ENCODE assay signal across 13 cellular contexts in genomic region chr3:46971151-46971550, GRCh38. TPM values are rescaled to one million over a fixed set of nuclear protein-coding genes. Genes with fewer than 3 reads are reported as not detected.
DNase-seq lines count a peak whose midpoint lies in the region; ATAC-seq and TF ChIP-seq lines count a peak whose summit lies in the region.
"Had no signal": no experiment of that assay in that cellular context is flagged by ENCODE, and none has a peak within 500 bp of the region (broad histone marks: within the 10 kb centered on the region; RNA-seq: fewer than 3 reads in every experiment).

No MANE protein-coding gene starts in this region.

- ATAC-seq in activated CD8-positive, alpha-beta T cell treated with anti-CD3 and anti-CD28 coated beads for 36 hours: no peak
- peak; percentile 3 for ATAC-seq in left colon
- ATAC-seq in stimulated activated memory B cell treated with anti-CD40 and anti-IgM and Interleukin-4, amounts not matched to agents 10 μg/mL and 1 μg/mL and 100 μg/mL, for 72 hours: no peak
- ATAC-seq in GM18519 (IDR thresholded peaks at IDR 0.05; ENCODE audit: low FRiP score, unreplicated experiment): no peak
- no peak for ATAC-seq in sciatic nerve

- no peak for TF ChIP-seq CTCF in activated CD8-positive, alpha-beta T cell treated with anti-CD3 and anti-CD28 coated beads for 36 hours (IDR thresholded peaks at IDR 0.05)

- H3K36me3 Mint-ChIP-seq in T-helper 2 cell treated with Interferon-gamma antibody and Interleukin-4, amounts not matched to agents 5 μg/mL and 100 μg/mL, for 36 hours (ENCODE audit: low read depth): peaks cover 52% of the 10 kb centered on the region
- peaks cover 51% of the 10 kb centered on the region for H3K36me3 Mint-ChIP-seq in activated CD8-positive, alpha-beta T cell treated with anti-CD3 and anti-CD28 coated beads for 36 hours (ENCODE audit: low read depth)
- H3K36me3 Mint-ChIP-seq in stimulated activated memory B cell treated with anti-CD40 and anti-IgM and Interleukin-4, amounts not matched to agents 10 μg/mL and 1 μg/mL and 100 μg/mL, for 72 hours: peaks cover 54% of the 10 kb centered on the region

- peak overlapping the region; percentile 78 for H3K4me3 Mint-ChIP-seq in T-helper 2 cell treated with Interferon-gamma antibody and Interleukin-4, amounts not matched to agents 5 μg/mL and 100 μg/mL, for 36 hours
- H3K4me3 Mint-ChIP-seq in activated CD8-positive, alpha-beta T cell treated with anti-CD3 and anti-CD28 coated beads for 36 hours: peak overlapping the region; percentile 42
- H3K4me3 Mint-ChIP-seq in stimulated activated memory B cell treated with anti-CD40 and anti-IgM and Interleukin-4, amounts not matched to agents 10 μg/mL and 1 μg/mL and 100 μg/mL, for 72 hours: peak overlapping the region; percentile 25

- H3K4me1 Mint-ChIP-seq in T-helper 2 cell treated with Interferon-gamma antibody and Interleukin-4, amounts not matched to agents 5 μg/mL and 100 μg/mL, for 36 hours (ENCODE audit: low read depth): peaks cover 71% of the 10 kb centered on the region
- H3K4me1 Mint-ChIP-seq in activated CD8-positive, alpha-beta T cell treated with anti-CD3 and anti-CD28 coated beads for 36 hours (ENCODE audit: low read depth): peaks cover 84% of the 10 kb centered on the region
- peaks cover 89% of the 10 kb centered on the region for H3K4me1 Mint-ChIP-seq in stimulated activated memory B cell treated with anti-CD40 and anti-IgM and Interleukin-4, amounts not matched to agents 10 μg/mL and 1 μg/mL and 100 μg/mL, for 72 hours

- no peaks in the 10 kb centered on the region for H3K27me3 Mint-ChIP-seq in T-helper 2 cell treated with Interferon-gamma antibody and Interleukin-4, amounts not matched to agents 5 μg/mL and 100 μg/mL, for 36 hours (ENCODE audit: low read depth)
- H3K27me3 Mint-ChIP-seq in activated CD8-positive, alpha-beta T cell treated with anti-CD3 and anti-CD28 coated beads for 36 hours: no peaks in the 10 kb centered on the region
- H3K27me3 Mint-ChIP-seq in stimulated activated memory B cell treated with anti-CD40 and anti-IgM and Interleukin-4, amounts not matched to agents 10 μg/mL and 1 μg/mL and 100 μg/mL, for 72 hours: no peaks in the 10 kb centered on the region

- CTCF ChIA-PET in activated CD8-positive, alpha-beta T cell treated with anti-CD3 and anti-CD28 coated beads for 36 hours (lab: Charles Lee): no interaction called here

- intact Hi-C loops in activated CD8-positive, alpha-beta T cell treated with anti-CD3 and anti-CD28 coated beads for 36 hours (cut with micrococcal nuclease): no loop called here
- intact Hi-C loops in left colon (cut with DNase I, micrococcal nuclease): no loop called here
- intact Hi-C loops in sciatic nerve (cut with DNase I): no loop called here

- POLR2A ChIA-PET in activated CD8-positive, alpha-beta T cell treated with anti-CD3 and anti-CD28 coated beads for 36 hours (lab: Charles Lee): interaction anchor here (3.6 to 7.3 kb wide), 2 partner anchors 9 to 17 kb away, joined by 11 to 40 read pairs; partner anchors contain the start of gene NBEAL2

- DNase-seq in T-helper 2 cell treated with Interferon-gamma antibody and Interleukin-4, amounts not matched to agents 5 μg/mL and 100 μg/mL, for 36 hours (ENCODE audit: low spot score): no peak
- DNase-seq in T-helper 2 cell (no peak), left colon (no peak), DMS79 (lab: John Stamatoyannopoulos, UW) (no peak), sciatic nerve (ENCODE audit: low spot score) (no peak)
- no peak for DNase-seq in activated CD8-positive, alpha-beta T cell treated with anti-CD3 and anti-CD28 coated beads for 36 hours
- DNase-seq: 8988T, dorsolateral prefrontal cortex, hippocampal formation, NCI-H524, SW 1271 had no signal

- H3K9me3 Mint-ChIP-seq in T-helper 2 cell treated with Interferon-gamma antibody and Interleukin-4, amounts not matched to agents 5 μg/mL and 100 μg/mL, for 36 hours: no peaks in the 10 kb centered on the region
- H3K9me3 Mint-ChIP-seq in activated CD8-positive, alpha-beta T cell treated with anti-CD3 and anti-CD28 coated beads for 36 hours: no peaks in the 10 kb centered on the region
- no peaks in the 10 kb centered on the region for H3K9me3 Mint-ChIP-seq in stimulated activated memory B cell treated with anti-CD40 and anti-IgM and Interleukin-4, amounts not matched to agents 10 μg/mL and 1 μg/mL and 100 μg/mL, for 72 hours

- peak overlapping the region; percentile 86 for H3K27ac Mint-ChIP-seq in T-helper 2 cell treated with Interferon-gamma antibody and Interleukin-4, amounts not matched to agents 5 μg/mL and 100 μg/mL, for 36 hours
- H3K27ac Mint-ChIP-seq in activated CD8-positive, alpha-beta T cell treated with anti-CD3 and anti-CD28 coated beads for 36 hours: peak overlapping the region; percentile 84
- H3K27ac Mint-ChIP-seq in stimulated activated memory B cell treated with anti-CD40 and anti-IgM and Interleukin-4, amounts not matched to agents 10 μg/mL and 1 μg/mL and 100 μg/mL, for 72 hours: peak overlapping the region; percentile 81

RNA-seq across cellular contexts. Expression of gene CCDC12, which starts 5.4 kb away (rescaled TPM):
- 10 to 100 TPM; 51.2 to 51.6 TPM for total RNA-seq in activated CD8-positive, alpha-beta T cell treated with anti-CD3 and anti-CD28 coated beads for 36 hours
- total RNA-seq in left colon (10 to 100 TPM; 40.0 to 54.4 TPM), sciatic nerve (40.9 TPM)

RNA-seq across cellular contexts. Expression of gene NBEAL2, which starts 8.3 kb away (rescaled TPM):
- 10 to 100 TPM; 58.9 to 63.7 TPM for total RNA-seq in activated CD8-positive, alpha-beta T cell treated with anti-CD3 and anti-CD28 coated beads for 36 hours
- total RNA-seq in left colon (10 to 100 TPM; 51.4 to 98.1 TPM), sciatic nerve (44.0 TPM)

Comparison
In these comparisons a context has a peak if more than half of its experiments do, and no peak if none do; other contexts are left out.
1. H3K4me3 Mint-ChIP-seq: peak in every context shown above with its lines; median percentile 78 in T-helper 2 cell treated with Interferon-gamma antibody and Interleukin-4, amounts not matched to agents 5 μg/mL and 100 μg/mL, for 36 hours; 42 in activated CD8-positive, alpha-beta T cell treated with anti-CD3 and anti-CD28 coated beads for 36 hours; 25 in stimulated activated memory B cell treated with anti-CD40 and anti-IgM and Interleukin-4, amounts not matched to agents 10 μg/mL and 1 μg/mL and 100 μg/mL, for 72 hours.